In genomic region chr1:21579788-21580187, GRCh38 we compare ENCODE assay signal across 22 cellular contexts.
DNase-seq lines count a peak whose midpoint lies in the region; ATAC-seq, FAIRE-seq and TF ChIP-seq lines count a peak whose summit lies in the region.
"Had no signal": no experiment of that assay in that cellular context is flagged by ENCODE, and none has a peak within 500 bp of the region (broad histone marks: within the 10 kb centered on the region; RNA-seq: fewer than 3 reads in every experiment).

No MANE protein-coding gene starts in this region.

- ATAC-seq in Right ventricle myocardium inferior, result no peak
- no peak for ATAC-seq in left ventricle myocardium superior
- no peak for ATAC-seq in GM18858 (IDR thresholded peaks at IDR 0.05; ENCODE audit: unreplicated experiment)
- ATAC-seq: effector memory CD8-positive, alpha-beta T cell; heart left ventricle had no signal

- FAIRE-seq in RCC 7860 (lab: Jason Lieb, UNC), result peak; percentile 97
- FAIRE-seq: GM18507, islet of Langerhans had no signal

- no peaks in the 10 kb centered on the region for H3K9me3 Mint-ChIP-seq in mesothelial cell of epicardium
- no peaks in the 10 kb centered on the region for H3K9me3 Mint-ChIP-seq in activated naive CD4-positive, alpha-beta T cell treated with anti-CD3 and anti-CD28 coated beads, Interleukin-2, amount 10 ng/mL, durations not matched to agents 7 days and 5 days
- H3K9me3 Mint-ChIP-seq: central memory CD8-positive, alpha-beta T cell; effector memory CD8-positive, alpha-beta T cell had no signal

- no peaks in the 10 kb centered on the region for H3K4me1 Mint-ChIP-seq in mesothelial cell of epicardium
- no peaks in the 10 kb centered on the region for H3K4me1 Mint-ChIP-seq in activated naive CD4-positive, alpha-beta T cell treated with anti-CD3 and anti-CD28 coated beads, Interleukin-2, amount 10 ng/mL, durations not matched to agents 7 days and 5 days
- H3K4me1 Mint-ChIP-seq: central memory CD8-positive, alpha-beta T cell had no signal

- TF ChIP-seq CTCF in mesothelial cell of epicardium (IDR thresholded peaks at IDR 0.05; ENCODE audit: unreplicated experiment), result no peak

- intact Hi-C loops in Right ventricle myocardium inferior (cut with DNase I) (loop anchor here (10.0 kb wide), 1 partner anchor 345 kb away; no protein-coding TSS in a partner anchor), left ventricle myocardium superior (cut with micrococcal nuclease) (loop anchor here (10.0 kb wide), 1 partner anchor 65 kb away; no protein-coding TSS in a partner anchor)

- CTCF ChIA-PET in activated naive CD4-positive, alpha-beta T cell treated with anti-CD3 and anti-CD28 coated beads, Interleukin-2, amount 10 ng/mL, durations not matched to agents 7 days and 5 days (lab: Charles Lee), result interaction anchor here (1.4 kb wide), 1 partner anchor 16 kb away, joined by 4 read pairs; no protein-coding TSS in a partner anchor

- H3K27ac Mint-ChIP-seq in mesothelial cell of epicardium, result no peak overlapping the region
- no peak overlapping the region for H3K27ac Mint-ChIP-seq in activated naive CD4-positive, alpha-beta T cell treated with anti-CD3 and anti-CD28 coated beads, Interleukin-2, amount 10 ng/mL, durations not matched to agents 7 days and 5 days
- H3K27ac Mint-ChIP-seq: effector memory CD8-positive, alpha-beta T cell had no signal

- no peaks in the 10 kb centered on the region for H3K36me3 Mint-ChIP-seq in mesothelial cell of epicardium
- H3K36me3 Mint-ChIP-seq in activated naive CD4-positive, alpha-beta T cell treated with anti-CD3 and anti-CD28 coated beads, Interleukin-2, amount 10 ng/mL, durations not matched to agents 7 days and 5 days, result no peaks in the 10 kb centered on the region

- H3K27me3 Mint-ChIP-seq in mesothelial cell of epicardium (ENCODE audit: low read depth), result peaks cover 31% of the 10 kb centered on the region
- H3K27me3 Mint-ChIP-seq in activated naive CD4-positive, alpha-beta T cell treated with anti-CD3 and anti-CD28 coated beads, Interleukin-2, amount 10 ng/mL, durations not matched to agents 7 days and 5 days, result peaks cover 34% of the 10 kb centered on the region

- peak; percentile 9 for DNase-seq in Right ventricle myocardium inferior (ENCODE audit: missing footprints)
- DNase-seq in left ventricle myocardium superior, result no peak
- peak; percentile 86 for DNase-seq in RCC 7860 (ENCODE audit: low spot score)
- peak; percentile 10 for DNase-seq in iris pigment epithelial cell (ENCODE audit: low read depth)
- DNase-seq in mesothelial cell of epicardium (ENCODE audit: low spot score in 2 of 2, unreplicated experiment in 2 of 2), result no peak
- no peak for DNase-seq in activated naive CD4-positive, alpha-beta T cell treated with anti-CD3 and anti-CD28 coated beads, Interleukin-2, amount 10 ng/mL, durations not matched to agents 7 days and 5 days
- DNase-seq in NCI-H1694 (lab: John Stamatoyannopoulos, UW), result no peak
- DNase-seq: 8988T; activated CD4-positive, alpha-beta T cell treated with anti-CD3 and anti-CD28 coated beads for 48 hours; activated CD8-positive, alpha-beta memory T cell treated with anti-CD3 and anti-CD28 coated beads, Interleukin-2, amount 50 U/mL, for 4 hours; activated effector memory CD4-positive, alpha-beta T cell treated with Interleukin-2 at 50 U/mL for 16 hours; amniotic stem cell; effector memory CD8-positive, alpha-beta T cell; GOT3; heart left ventricle; MV-4-11; NCI-H2171; testis had no signal

- no peak overlapping the region for H3K4me3 Mint-ChIP-seq in mesothelial cell of epicardium
- no peak overlapping the region for H3K4me3 Mint-ChIP-seq in activated naive CD4-positive, alpha-beta T cell treated with anti-CD3 and anti-CD28 coated beads, Interleukin-2, amount 10 ng/mL, durations not matched to agents 7 days and 5 days
- H3K4me3 Mint-ChIP-seq: central memory CD8-positive, alpha-beta T cell; effector memory CD8-positive, alpha-beta T cell had no signal

Comparison
In these comparisons a context has a peak if more than half of its experiments do, and no peak if none do; other contexts are left out.
1. DNase-seq: peak in Right ventricle myocardium inferior (single experiment), RCC 7860 (single experiment) and iris pigment epithelial cell (single experiment); none in left ventricle myocardium superior (single experiment), mesothelial cell of epicardium (0 of 2), activated naive CD4-positive, alpha-beta T cell treated with anti-CD3 and anti-CD28 coated beads, Interleukin-2, amount 10 ng/mL, durations not matched to agents 7 days and 5 days (single experiment) and NCI-H1694 (single experiment).